Comparison of ENCODE assay signal across 19 cellular contexts in the genomic region with DNA sequence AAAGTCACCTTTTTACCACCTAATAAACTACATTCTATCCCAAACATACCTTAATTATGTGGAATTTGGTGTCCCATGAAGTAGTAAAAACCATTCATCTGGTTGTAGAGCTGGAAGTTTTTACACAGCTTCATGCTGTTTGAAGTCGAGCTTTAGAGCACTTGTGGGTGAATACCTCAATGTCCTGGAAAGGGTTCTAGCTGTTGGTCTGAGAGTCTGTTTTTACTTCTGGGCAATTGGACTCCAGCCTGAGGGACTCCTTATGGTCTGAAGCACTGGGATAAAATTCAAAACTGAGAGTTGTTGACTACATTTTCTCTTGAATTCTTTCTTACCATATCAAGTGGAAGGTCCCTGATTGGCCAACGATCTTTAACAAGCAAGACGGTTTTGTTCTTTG. TPM values are rescaled to one million over a fixed set of nuclear protein-coding genes. Genes with fewer than 3 reads are reported as not detected.
DNase-seq lines count a peak whose midpoint lies in the region; ATAC-seq and TF ChIP-seq lines count a peak whose summit lies in the region.
"Had no signal": no experiment of that assay in that cellular context is flagged by ENCODE, and none has a peak within 500 bp of the region (broad histone marks: within the 10 kb centered on the region; RNA-seq: fewer than 3 reads in every experiment).

No MANE protein-coding gene starts in this region.

- H3K9me3 Mint-ChIP-seq in activated naive CD8-positive, alpha-beta T cell (ENCODE audit: low read depth) = no peaks in the 10 kb centered on the region
- H3K9me3 Mint-ChIP-seq in activated naive CD8-positive, alpha-beta T cell treated with anti-CD3 and anti-CD28 coated beads for 36 hours = no peaks in the 10 kb centered on the region
- H3K9me3 Mint-ChIP-seq in activated T-helper 17 cell treated with anti-CD3 and anti-CD28 coated beads, Interleukin-2, amount 50 U/mL, for 72 hours = no peaks in the 10 kb centered on the region
- no peaks in the 10 kb centered on the region for H3K9me3 Mint-ChIP-seq in activated naive CD4-positive, alpha-beta T cell treated with anti-CD3 and anti-CD28 coated beads for 36 hours
- H3K9me3 Mint-ChIP-seq: CD4-positive, CD25-positive, alpha-beta regulatory T cell; HFFc6 had no signal

- H3K4me1 Mint-ChIP-seq in activated naive CD8-positive, alpha-beta T cell (ENCODE audit: low read depth) = no peaks in the 10 kb centered on the region
- H3K4me1 Mint-ChIP-seq in activated naive CD8-positive, alpha-beta T cell treated with anti-CD3 and anti-CD28 coated beads for 36 hours = no peaks in the 10 kb centered on the region
- no peaks in the 10 kb centered on the region for H3K4me1 Mint-ChIP-seq in activated T-helper 17 cell treated with anti-CD3 and anti-CD28 coated beads, Interleukin-2, amount 50 U/mL, for 72 hours
- H3K4me1 Mint-ChIP-seq in activated naive CD4-positive, alpha-beta T cell treated with anti-CD3 and anti-CD28 coated beads for 36 hours (ENCODE audit: low read depth) = no peaks in the 10 kb centered on the region
- H3K4me1 Mint-ChIP-seq: B cell had no signal

- no peaks in the 10 kb centered on the region for H3K4me1 ChIP-seq in left lung
- H3K4me1 ChIP-seq: BLaER1 treated with 17β-estradiol and CSF1 and Interleukin-3, amounts not matched to agents 10 nM and 100 nM; Caco-2 had no signal

- no peaks in the 10 kb centered on the region for H3K9me3 ChIP-seq in left lung
- H3K9me3 ChIP-seq: BLaER1 treated with 17β-estradiol and CSF1 and Interleukin-3, amounts not matched to agents 10 nM and 100 nM; Caco-2 had no signal

- peaks cover 0 to 13% of the 10 kb centered on the region in 2 donors for H3K36me3 ChIP-seq in left lung

- H3K36me3 Mint-ChIP-seq in activated naive CD8-positive, alpha-beta T cell = peaks cover 3% of the 10 kb centered on the region
- peaks cover 6% of the 10 kb centered on the region for H3K36me3 Mint-ChIP-seq in activated naive CD8-positive, alpha-beta T cell treated with anti-CD3 and anti-CD28 coated beads for 36 hours
- peaks cover 33% of the 10 kb centered on the region for H3K36me3 Mint-ChIP-seq in activated T-helper 17 cell treated with anti-CD3 and anti-CD28 coated beads, Interleukin-2, amount 50 U/mL, for 72 hours (ENCODE audit: low read depth)
- H3K36me3 Mint-ChIP-seq in activated naive CD4-positive, alpha-beta T cell treated with anti-CD3 and anti-CD28 coated beads for 36 hours (ENCODE audit: low read depth) = peaks cover 6% of the 10 kb centered on the region

- ATAC-seq in activated T-helper 17 cell treated with anti-CD3 and anti-CD28 coated beads, Interleukin-2, amount 50 U/mL, for 72 hours (replicated peaks) = no peak
- ATAC-seq in left lung = peak; percentile 91
- ATAC-seq: HCT116 had no signal

- H3K4me3 ChIP-seq in left lung = no peak overlapping the region
- H3K4me3 ChIP-seq: BLaER1 treated with 17β-estradiol and CSF1 and Interleukin-3, amounts not matched to agents 10 nM and 100 nM; GM23248 had no signal

- CTCF ChIA-PET in activated naive CD4-positive, alpha-beta T cell treated with anti-CD3 and anti-CD28 coated beads for 36 hours (lab: Charles Lee) = no interaction called here

- H3K27ac Mint-ChIP-seq in activated naive CD8-positive, alpha-beta T cell = peak overlapping the region; percentile 47
- H3K27ac Mint-ChIP-seq in activated naive CD8-positive, alpha-beta T cell treated with anti-CD3 and anti-CD28 coated beads for 36 hours = no peak overlapping the region
- H3K27ac Mint-ChIP-seq in activated T-helper 17 cell treated with anti-CD3 and anti-CD28 coated beads, Interleukin-2, amount 50 U/mL, for 72 hours = peak overlapping the region; percentile 15
- H3K27ac Mint-ChIP-seq in activated naive CD4-positive, alpha-beta T cell treated with anti-CD3 and anti-CD28 coated beads for 36 hours = no peak overlapping the region
- H3K27ac Mint-ChIP-seq: B cell, HFFc6 had no signal

- intact Hi-C loops in left lung (cut with DNase I) = no loop called here
- intact Hi-C loops in activated naive CD4-positive, alpha-beta T cell treated with anti-CD3 and anti-CD28 coated beads for 36 hours (cut with micrococcal nuclease) = loop anchor here (5.0 kb wide), 1 partner anchor 170 kb away; no protein-coding TSS in a partner anchor

- no peaks in the 10 kb centered on the region for H3K27me3 Mint-ChIP-seq in activated naive CD8-positive, alpha-beta T cell
- no peaks in the 10 kb centered on the region for H3K27me3 Mint-ChIP-seq in activated naive CD8-positive, alpha-beta T cell treated with anti-CD3 and anti-CD28 coated beads for 36 hours
- no peaks in the 10 kb centered on the region for H3K27me3 Mint-ChIP-seq in activated T-helper 17 cell treated with anti-CD3 and anti-CD28 coated beads, Interleukin-2, amount 50 U/mL, for 72 hours
- H3K27me3 Mint-ChIP-seq in activated naive CD4-positive, alpha-beta T cell treated with anti-CD3 and anti-CD28 coated beads for 36 hours (ENCODE audit: low read depth) = no peaks in the 10 kb centered on the region
- H3K27me3 Mint-ChIP-seq: B cell; CD4-positive, CD25-positive, alpha-beta regulatory T cell had no signal

- no peak overlapping the region for H3K27ac ChIP-seq in left lung
- H3K27ac ChIP-seq: BLaER1 treated with 17β-estradiol and CSF1 and Interleukin-3, amounts not matched to agents 10 nM and 100 nM; GM23248; HL-60 had no signal

- H3K27me3 ChIP-seq in left lung = no peaks in the 10 kb centered on the region
- H3K27me3 ChIP-seq: BLaER1 treated with 17β-estradiol and CSF1 and Interleukin-3, amounts not matched to agents 10 nM and 100 nM had no signal

- no peak for TF ChIP-seq CTCF in left lung (IDR thresholded peaks at IDR 0.05)

- no peak for DNase-seq in activated naive CD8-positive, alpha-beta T cell treated with anti-CD3 and anti-CD28 coated beads for 36 hours
- DNase-seq in left lung = no peak
- no peak for DNase-seq in T-helper 1 cell
- DNase-seq in activated naive CD4-positive, alpha-beta T cell treated with anti-CD3 and anti-CD28 coated beads for 36 hours = no peak
- no peak for DNase-seq in activated naive CD4-positive, alpha-beta T cell treated with anti-CD3 and anti-CD28 coated beads, Interleukin-2, amount 50 U/mL, for 16 hours
- DNase-seq: 8988T; Caco-2; CD4-positive, CD25-positive, alpha-beta regulatory T cell; DMS79 treated with DMSO at 0.1 percent for 48 hours; GF-D8; GM23248; H7; HFFc6 had no signal

- no peak overlapping the region for H3K4me3 Mint-ChIP-seq in activated naive CD8-positive, alpha-beta T cell
- no peak overlapping the region for H3K4me3 Mint-ChIP-seq in activated naive CD8-positive, alpha-beta T cell treated with anti-CD3 and anti-CD28 coated beads for 36 hours
- no peak overlapping the region for H3K4me3 Mint-ChIP-seq in activated T-helper 17 cell treated with anti-CD3 and anti-CD28 coated beads, Interleukin-2, amount 50 U/mL, for 72 hours
- H3K4me3 Mint-ChIP-seq in activated naive CD4-positive, alpha-beta T cell treated with anti-CD3 and anti-CD28 coated beads for 36 hours = no peak overlapping the region
- H3K4me3 Mint-ChIP-seq: B cell, HFFc6 had no signal

RNA-seq across cellular contexts. Expression of gene LRRC70, which starts 53.6 kb away (rescaled TPM):
- total RNA-seq in activated naive CD8-positive, alpha-beta T cell treated with anti-CD3 and anti-CD28 coated beads for 36 hours = under 1 TPM; 0.34 to 0.43 TPM
- 1 to 10 TPM; 1.1 to 2.5 TPM for total RNA-seq in activated T-helper 17 cell treated with anti-CD3 and anti-CD28 coated beads, Interleukin-2, amount 50 U/mL, for 72 hours
- total RNA-seq in left lung = 1 to 10 TPM; 1.1 to 5.7 TPM
- 1 to 10 TPM in 1 of 2 experiments, under 1 TPM in 1; 0.91 to 1.0 TPM for total RNA-seq in activated naive CD4-positive, alpha-beta T cell treated with anti-CD3 and anti-CD28 coated beads for 36 hours

Comparison
In these comparisons a context has a peak if more than half of its experiments do, and no peak if none do; other contexts are left out.
1. H3K27ac Mint-ChIP-seq: peak in activated naive CD8-positive, alpha-beta T cell (single experiment) and activated T-helper 17 cell treated with anti-CD3 and anti-CD28 coated beads, Interleukin-2, amount 50 U/mL, for 72 hours (single experiment); none in activated naive CD8-positive, alpha-beta T cell treated with anti-CD3 and anti-CD28 coated beads for 36 hours (single experiment) and activated naive CD4-positive, alpha-beta T cell treated with anti-CD3 and anti-CD28 coated beads for 36 hours (single experiment).